Comparison of ENCODE assay signal across 19 cellular contexts in genomic region chr10:1602037-1602471, GRCh38.
DNase-seq lines count a peak whose midpoint lies in the region; ATAC-seq, FAIRE-seq and TF ChIP-seq lines count a peak whose summit lies in the region.
"Had no signal": no experiment of that assay in that cellular context is flagged by ENCODE, and none has a peak within 500 bp of the region (broad histone marks: within the 10 kb centered on the region; RNA-seq: fewer than 3 reads in every experiment).

No MANE protein-coding gene starts in this region.

- intact Hi-C loops in GM12878 (cut with micrococcal nuclease; ENCODE audit: unreplicated experiment) = no loop called here
- intact Hi-C loops in esophagus squamous epithelium (cut with DNase I) = no loop called here

- H3K27me3 ChIP-seq in GM12878 (replicated peaks in 1 of 2; ENCODE audit: control insufficient read depth in 2 of 2, insufficient read depth in 2 of 2, low read length in 1 of 2) = no peaks in the 10 kb centered on the region
- peaks cover 0 to 5% (median 0%) of the 10 kb centered on the region in 4 donors for H3K27me3 ChIP-seq in esophagus squamous epithelium
- H3K27me3 ChIP-seq in mesendoderm (ENCODE audit: insufficient read depth, low read length, poor library complexity) = no peaks in the 10 kb centered on the region

- no peak for TF ChIP-seq POLR2A in GM12878 (IDR thresholded peaks at IDR 0.05; ENCODE audit: low read depth, low read length)
- TF ChIP-seq POLR2A in esophagus squamous epithelium (IDR thresholded peaks at IDR 0.05) = no peak

- H4K8ac ChIP-seq in mesendoderm (ENCODE audit: low read depth, low read length) = no peak overlapping the region

- H2AFZ ChIP-seq in GM12878 (ENCODE audit: control insufficient read depth, low read depth, low read length) = no peak overlapping the region

- H3K36me3 ChIP-seq in GM12878 (ENCODE audit: control insufficient read depth in 2 of 2, insufficient read depth in 2 of 2, low read length in 1 of 2) (no peaks in the 10 kb centered on the region), esophagus squamous epithelium (no peaks in the 10 kb centered on the region), mesendoderm (ENCODE audit: control insufficient read depth, insufficient read depth, low read length) (no peaks in the 10 kb centered on the region)

- no peak for TF ChIP-seq EP300 in GM12878 (IDR thresholded peaks at IDR 0.05; ENCODE audit: borderline replicate concordance in 1 of 2, control insufficient read depth in 1 of 2, low read depth in 2 of 2, low read length in 2 of 2)

- no peak overlapping the region for H3K56ac ChIP-seq in mesendoderm (ENCODE audit: low read length)

- no peak overlapping the region for H3K9ac ChIP-seq in GM12878 (ENCODE audit: control insufficient read depth, insufficient read depth, low read length)
- H3K9ac ChIP-seq in mesendoderm (ENCODE audit: low read length) = no peak overlapping the region

- no peak overlapping the region for H3K23ac ChIP-seq in mesendoderm (ENCODE audit: low read length)

- H3K79me1 ChIP-seq in mesendoderm (ENCODE audit: low read length) = no peaks in the 10 kb centered on the region

- H3K79me2 ChIP-seq in GM12878 (ENCODE audit: control insufficient read depth, insufficient read depth, low read length) (no peaks in the 10 kb centered on the region), mesendoderm (ENCODE audit: control insufficient read depth, insufficient read depth, low read length) (no peaks in the 10 kb centered on the region)

- H3K4me1 ChIP-seq in GM12878 (ENCODE audit: control insufficient read depth, insufficient read depth, low read length) = no peaks in the 10 kb centered on the region
- peaks cover 0 to 25% (median 12%) of the 10 kb centered on the region in 3 donors for H3K4me1 ChIP-seq in esophagus squamous epithelium
- no peaks in the 10 kb centered on the region for H3K4me1 ChIP-seq in mesendoderm (ENCODE audit: control insufficient read depth, low read depth, low read length)

- no peak overlapping the region for H2BK5ac ChIP-seq in mesendoderm (ENCODE audit: low read length)

- no TSS peak for BruUV-seq in GM12878 (replicated peaks; lab: Mats Ljungman, UMichigan)

- ATAC-seq in GM12878 (no peak), GM19452 (IDR thresholded peaks at IDR 0.05; ENCODE audit: unreplicated experiment) (no peak)
- ATAC-seq: HCT116 had no signal

- TF ChIP-seq CTCF in GM12878 (IDR thresholded peaks at IDR 0.05 in 2 of 3, conservative IDR thresholded peaks at IDR 0.05 in 1 of 3; ENCODE audit: control insufficient read depth in 2 of 3, extremely low read depth in 1 of 3, insufficient read depth in 1 of 3, low read depth in 3 of 3, low read length in 3 of 3) (no peak), esophagus squamous epithelium (IDR thresholded peaks at IDR 0.05) (no peak)

- RAD21 ChIA-PET in GM12878 (lab: Charles Lee; ENCODE audit: unreplicated experiment) = no interaction called here

- H4K5ac ChIP-seq in mesendoderm (ENCODE audit: low read length) = no peak overlapping the region

- in situ Hi-C loops in GM12878 (cut with MboI) = no loop called here

- H4K20me1 ChIP-seq in GM12878 (ENCODE audit: control insufficient read depth, insufficient read depth) = no peaks in the 10 kb centered on the region

- H2AK5ac ChIP-seq in mesendoderm (ENCODE audit: low read length) = no peak overlapping the region

- POLR2A ChIA-PET in GM12878 (lab: Charles Lee) = no interaction called here

- no peak for DNase-seq in GM12878 (ENCODE audit: low read depth, low spot score)
- no peak for DNase-seq in esophagus squamous epithelium (lab: John Stamatoyannopoulos, UW)
- peak; percentile 21 for DNase-seq in mesendoderm
- no peak for DNase-seq in urothelium cell line (ENCODE audit: low spot score)
- no peak for DNase-seq in anterior cingulate cortex (lab: John Stamatoyannopoulos, UW)
- DNase-seq in activated CD4-positive, alpha-beta T cell treated with anti-CD3 and anti-CD28 coated beads for 1 hour = no peak
- DNase-seq: C1 segment of cervical spinal cord; CD4-positive, alpha-beta T cell; DMS153; DMS79 treated with DMSO at 0.1 percent for 48 hours; EL had no signal

- TF ChIP-seq RAD21 in GM12878 (IDR thresholded peaks at IDR 0.05; ENCODE audit: insufficient read depth, low read depth, low read length) = no peak

- H3K18ac ChIP-seq in mesendoderm (ENCODE audit: low read length) = no peak overlapping the region

- H3K4me2 ChIP-seq in GM12878 (ENCODE audit: control insufficient read depth, insufficient read depth) = no peak overlapping the region
- H3K4me2 ChIP-seq in mesendoderm (ENCODE audit: low read length) = no peak overlapping the region

- H2BK120ac ChIP-seq in mesendoderm (ENCODE audit: low read depth, low read length) = no peak overlapping the region

- H3K9me3 ChIP-seq in GM12878 (replicated peaks; ENCODE audit: control insufficient read depth, insufficient read depth, low read length) = no peaks in the 10 kb centered on the region
- H3K9me3 ChIP-seq in esophagus squamous epithelium = no peaks in the 10 kb centered on the region

- no peak overlapping the region for H3K27ac ChIP-seq in GM12878 (ENCODE audit: control insufficient read depth, insufficient read depth)
- peak overlapping the region in 3 of 4 donors; percentile 73 to 85 (median 82) for H3K27ac ChIP-seq in esophagus squamous epithelium
- H3K27ac ChIP-seq in mesendoderm (ENCODE audit: low read depth, low read length) = no peak overlapping the region
- H3K27ac ChIP-seq: HL-60 had no signal

- H3K4me3 ChIP-seq in GM12878 (no peak overlapping the region), esophagus squamous epithelium (no peak overlapping the region), mesendoderm (ENCODE audit: low read length) (no peak overlapping the region)

- FAIRE-seq in GM12878 (lab: Jason Lieb, UNC) = no peak
- no peak for FAIRE-seq in urothelium cell line (lab: Jason Lieb, UNC)
- FAIRE-seq: A204.1, D721Med, G401.6, GM12892, H54 had no signal

- 34% methylated on average over 13 of the region's 16 CpGs for WGBS in GM12878 (ENCODE audit: insufficient coverage, insufficient replicate concordance, low lambda C conversion rate, missing lambda C conversion rate)
- 62 to 68% methylated on average over 11 to 16 of the region's 16 CpGs for WGBS in esophagus squamous epithelium, 2 donors
- WGBS in mesendoderm (ENCODE audit: extremely low coverage, insufficient coverage, low lambda C conversion rate) = no CpG with 5 or more reads among the region's 16 CpGs

- no peak overlapping the region for H2BK15ac ChIP-seq in mesendoderm (replicated peaks; ENCODE audit: low read depth)

- H3K4ac ChIP-seq in mesendoderm (ENCODE audit: low read depth, low read length) = no peak overlapping the region

- CTCF ChIA-PET in GM12878 (lab: Yijun Ruan, JAX) = no interaction called here

- SMC1A ChIA-PET in GM12878 (lab: Charles Lee; ENCODE audit: uncharacterized antibody, unreplicated experiment) = no interaction called here

TF ChIP-seq in GM12878, 131 proteins besides CTCF, POLR2A, EP300 and RAD21:
- no peak for TF ChIP-seq ASH2L (IDR thresholded peaks at IDR 0.05; ENCODE audit: borderline replicate concordance, low read depth)
- peak; percentile 51; the same call in 1 of the 2 replicates for TF ChIP-seq TARDBP (IDR thresholded peaks at IDR 0.05; ENCODE audit: borderline replicate concordance)

Comparison
In these comparisons a context has a peak if more than half of its experiments do, and no peak if none do; other contexts are left out.
1. H3K27ac ChIP-seq: peak in esophagus squamous epithelium (3 of 4); none in GM12878 (single experiment) and mesendoderm (single experiment).